1 cellular context compared by ENCODE assay signal in the genomic region with DNA sequence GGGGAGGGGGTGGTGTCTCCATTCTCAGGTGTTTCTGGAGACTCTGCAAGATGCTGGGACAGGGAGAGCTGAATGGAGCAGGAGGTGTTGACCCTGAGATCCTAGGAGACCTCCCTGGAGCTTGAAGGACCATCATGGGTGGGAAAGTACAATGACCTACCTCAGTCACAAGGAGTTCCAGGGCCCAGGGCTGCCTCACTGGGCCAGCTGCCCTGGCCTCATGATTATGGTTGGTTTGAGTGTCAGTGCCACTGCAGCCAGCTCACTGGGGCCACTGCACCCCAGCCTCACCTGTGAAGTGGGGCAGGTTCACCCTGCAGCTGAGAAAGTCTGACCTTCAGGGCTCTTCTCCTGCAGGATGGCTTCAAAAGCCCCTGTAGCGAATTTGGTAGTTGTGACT.
TF ChIP-seq lines count a peak whose summit lies in the region.

No MANE protein-coding gene starts in this region.

TF ChIP-seq in H1, 55 proteins besides CTCF, POLR2A, EP300 and RAD21 (continued from another document):
- no peak for TF ChIP-seq USF2 (IDR thresholded peaks at IDR 0.05; ENCODE audit: low read length)
- TF ChIP-seq CHD1 (IDR thresholded peaks at IDR 0.05; ENCODE audit: low read depth, low read length): no peak
- no peak for TF ChIP-seq CTBP2 (IDR thresholded peaks at IDR 0.05; ENCODE audit: borderline replicate concordance, insufficient read depth, insufficient read length, low read length)
- no peak for TF ChIP-seq MAX (IDR thresholded peaks at IDR 0.05)
- no peak for TF ChIP-seq YY1 (IDR thresholded peaks at IDR 0.05; ENCODE audit: low read depth, low read length)
- no peak for TF ChIP-seq SRF (IDR thresholded peaks at IDR 0.05; ENCODE audit: low read depth, low read length)
- no peak for TF ChIP-seq GABPA (IDR thresholded peaks at IDR 0.05; ENCODE audit: borderline replicate concordance, insufficient read depth, low read length)
- TF ChIP-seq BCL11A (IDR thresholded peaks at IDR 0.05; ENCODE audit: low read depth in 2 of 2, low read length in 2 of 2): no peak
